In the genomic region with DNA sequence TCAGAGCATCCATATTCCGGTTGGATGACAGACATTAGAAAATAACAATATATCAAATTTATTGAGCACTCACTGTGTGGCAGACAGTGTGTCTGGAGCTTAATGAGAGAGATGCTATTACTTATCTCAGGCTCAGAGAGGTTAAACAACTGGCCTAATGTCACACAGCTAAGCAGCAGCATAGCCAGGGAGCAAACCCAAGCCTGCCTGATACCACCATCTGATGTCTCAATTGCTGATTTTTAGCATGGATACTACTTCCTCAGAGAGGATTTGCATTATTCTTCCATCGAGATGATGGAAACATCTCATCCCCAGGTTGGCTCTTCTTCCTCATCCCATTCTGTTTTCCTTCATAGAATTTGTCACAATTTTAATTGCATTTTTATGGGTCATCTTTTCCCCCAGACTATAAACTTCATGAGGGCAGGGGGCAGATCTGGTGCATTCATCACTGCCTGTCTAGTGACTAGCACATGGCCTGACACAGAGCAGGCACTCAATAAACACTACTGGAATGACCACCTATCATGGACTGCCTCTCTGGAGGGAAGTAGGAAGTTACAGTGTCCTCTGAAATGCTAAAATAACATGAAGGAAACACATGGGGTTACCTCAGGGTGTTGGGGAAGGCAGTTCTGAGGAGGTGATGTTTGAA, we compare ENCODE assay signal across 10 cellular contexts.
"Had no signal": no experiment of that assay in that cellular context is flagged by ENCODE, and none has a peak within 500 bp of the region (broad histone marks: within the 10 kb centered on the region; RNA-seq: fewer than 3 reads in every experiment).

No MANE protein-coding gene starts in this region.

- H3K9me3 ChIP-seq: HAP-1 had no signal

- H3K4me3 Mint-ChIP-seq: GM23338, HFFc6, IgD-negative memory B cell had no signal

- H3K4me3 ChIP-seq: GM23338, HAP-1 had no signal

- H3K27ac Mint-ChIP-seq: GM23338, HFFc6, IgD-negative memory B cell had no signal

- H3K36me3 ChIP-seq: HAP-1 had no signal

- ATAC-seq: GM23338, HCT116, HepG2 had no signal

- H3K4me1 ChIP-seq: HAP-1 had no signal

- FAIRE-seq: H1, HepG2 had no signal

- H3K4me2 ChIP-seq: GM23338 had no signal

- H3K9me3 Mint-ChIP-seq: GM23338, IgD-negative memory B cell had no signal

- H3K4me1 Mint-ChIP-seq: GM23338, IgD-negative memory B cell had no signal

- H3K36me3 Mint-ChIP-seq: IgD-negative memory B cell had no signal

- H3K27ac ChIP-seq: HL-60 had no signal

- DNase-seq: H7, HFFc6, KG1 had no signal

- H2AFZ ChIP-seq: GM23338 had no signal
